In the genomic region with DNA sequence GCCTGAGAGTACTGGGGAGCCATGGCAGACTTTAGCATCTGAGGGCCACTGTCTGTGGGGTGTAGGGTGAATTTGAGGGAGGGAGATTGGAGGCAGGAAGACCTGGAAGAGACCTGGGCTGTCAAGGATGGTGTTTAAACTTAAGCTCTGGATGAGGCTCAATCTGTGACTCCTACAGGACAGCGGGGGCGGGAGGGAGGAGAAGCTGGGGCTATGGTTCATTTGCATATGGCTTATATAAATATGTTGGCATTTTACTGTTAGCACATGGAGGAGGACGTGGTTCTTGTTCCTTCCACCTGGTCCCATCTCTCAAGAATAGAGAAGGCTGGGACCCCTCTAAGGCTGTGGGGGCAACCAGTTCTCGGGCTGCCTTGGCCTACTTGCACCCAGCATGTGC, we compare ENCODE assay signal across 2 cellular contexts.
TF ChIP-seq lines count a peak whose summit lies in the region.

No MANE protein-coding gene starts in this region.

TF ChIP-seq in IMR-90, 13 proteins besides CTCF, POLR2A, EP300 and RAD21:
- TF ChIP-seq SMC3 (IDR thresholded peaks at IDR 0.05; ENCODE audit: low read depth, low read length) (no peak), CEBPB (IDR thresholded peaks at IDR 0.05; ENCODE audit: low read depth, low read length) (no peak), FOS (IDR thresholded peaks at IDR 0.05; ENCODE audit: low read depth, low read length) (no peak), MXI1 (IDR thresholded peaks at IDR 0.05; ENCODE audit: borderline replicate concordance, low read depth, low read length) (no peak), RFX5 (IDR thresholded peaks at IDR 0.05; ENCODE audit: low read depth, low read length) (no peak), CHD1 (IDR thresholded peaks at IDR 0.05; ENCODE audit: low read depth, low read length) (no peak), MAFK (IDR thresholded peaks at IDR 0.05; ENCODE audit: low read depth, low read length) (no peak), MAZ (IDR thresholded peaks at IDR 0.05; ENCODE audit: borderline replicate concordance, low read depth, low read length) (no peak)
- TF ChIP-seq, protein P1, sequence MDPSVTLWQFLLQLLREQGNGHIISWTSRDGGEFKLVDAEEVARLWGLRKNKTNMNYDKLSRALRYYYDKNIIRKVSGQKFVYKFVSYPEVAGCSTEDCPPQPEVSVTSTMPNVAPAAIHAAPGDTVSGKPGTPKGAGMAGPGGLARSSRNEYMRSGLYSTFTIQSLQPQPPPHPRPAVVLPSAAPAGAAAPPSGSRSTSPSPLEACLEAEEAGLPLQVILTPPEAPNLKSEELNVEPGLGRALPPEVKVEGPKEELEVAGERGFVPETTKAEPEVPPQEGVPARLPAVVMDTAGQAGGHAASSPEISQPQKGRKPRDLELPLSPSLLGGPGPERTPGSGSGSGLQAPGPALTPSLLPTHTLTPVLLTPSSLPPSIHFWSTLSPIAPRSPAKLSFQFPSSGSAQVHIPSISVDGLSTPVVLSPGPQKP (IDR thresholded peaks at IDR 0.05; ENCODE audit: borderline replicate concordance, low read depth, low read length), result no peak
- TF ChIP-seq, protein P2, sequence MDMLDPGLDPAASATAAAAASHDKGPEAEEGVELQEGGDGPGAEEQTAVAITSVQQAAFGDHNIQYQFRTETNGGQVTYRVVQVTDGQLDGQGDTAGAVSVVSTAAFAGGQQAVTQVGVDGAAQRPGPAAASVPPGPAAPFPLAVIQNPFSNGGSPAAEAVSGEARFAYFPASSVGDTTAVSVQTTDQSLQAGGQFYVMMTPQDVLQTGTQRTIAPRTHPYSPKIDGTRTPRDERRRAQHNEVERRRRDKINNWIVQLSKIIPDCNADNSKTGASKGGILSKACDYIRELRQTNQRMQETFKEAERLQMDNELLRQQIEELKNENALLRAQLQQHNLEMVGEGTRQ (IDR thresholded peaks at IDR 0.05; ENCODE audit: low read depth, low read length), result no peak

TF ChIP-seq in K562, 482 proteins besides CTCF, POLR2A, EP300 and RAD21:
- TF ChIP-seq MBD2 (IDR thresholded peaks at IDR 0.05; ENCODE audit: borderline replicate concordance, low read depth), result no peak
- TF ChIP-seq CREM (IDR thresholded peaks at IDR 0.05; ENCODE audit: low read depth), result no peak
- no peak for TF ChIP-seq NCOR1 (IDR thresholded peaks at IDR 0.05)
- TF ChIP-seq, protein P3, sequence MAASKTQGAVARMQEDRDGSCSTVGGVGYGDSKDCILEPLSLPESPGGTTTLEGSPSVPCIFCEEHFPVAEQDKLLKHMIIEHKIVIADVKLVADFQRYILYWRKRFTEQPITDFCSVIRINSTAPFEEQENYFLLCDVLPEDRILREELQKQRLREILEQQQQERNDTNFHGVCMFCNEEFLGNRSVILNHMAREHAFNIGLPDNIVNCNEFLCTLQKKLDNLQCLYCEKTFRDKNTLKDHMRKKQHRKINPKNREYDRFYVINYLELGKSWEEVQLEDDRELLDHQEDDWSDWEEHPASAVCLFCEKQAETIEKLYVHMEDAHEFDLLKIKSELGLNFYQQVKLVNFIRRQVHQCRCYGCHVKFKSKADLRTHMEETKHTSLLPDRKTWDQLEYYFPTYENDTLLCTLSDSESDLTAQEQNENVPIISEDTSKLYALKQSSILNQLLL (CRISPR knock-in tag; IDR thresholded peaks at IDR 0.05; ENCODE audit: borderline replicate concordance), result no peak
- no peak for TF ChIP-seq MCM2 (IDR thresholded peaks at IDR 0.05; ENCODE audit: low read depth)
- TF ChIP-seq ZKSCAN3 (CRISPR knock-in tag; IDR thresholded peaks at IDR 0.05), result no peak
- TF ChIP-seq, protein P4, sequence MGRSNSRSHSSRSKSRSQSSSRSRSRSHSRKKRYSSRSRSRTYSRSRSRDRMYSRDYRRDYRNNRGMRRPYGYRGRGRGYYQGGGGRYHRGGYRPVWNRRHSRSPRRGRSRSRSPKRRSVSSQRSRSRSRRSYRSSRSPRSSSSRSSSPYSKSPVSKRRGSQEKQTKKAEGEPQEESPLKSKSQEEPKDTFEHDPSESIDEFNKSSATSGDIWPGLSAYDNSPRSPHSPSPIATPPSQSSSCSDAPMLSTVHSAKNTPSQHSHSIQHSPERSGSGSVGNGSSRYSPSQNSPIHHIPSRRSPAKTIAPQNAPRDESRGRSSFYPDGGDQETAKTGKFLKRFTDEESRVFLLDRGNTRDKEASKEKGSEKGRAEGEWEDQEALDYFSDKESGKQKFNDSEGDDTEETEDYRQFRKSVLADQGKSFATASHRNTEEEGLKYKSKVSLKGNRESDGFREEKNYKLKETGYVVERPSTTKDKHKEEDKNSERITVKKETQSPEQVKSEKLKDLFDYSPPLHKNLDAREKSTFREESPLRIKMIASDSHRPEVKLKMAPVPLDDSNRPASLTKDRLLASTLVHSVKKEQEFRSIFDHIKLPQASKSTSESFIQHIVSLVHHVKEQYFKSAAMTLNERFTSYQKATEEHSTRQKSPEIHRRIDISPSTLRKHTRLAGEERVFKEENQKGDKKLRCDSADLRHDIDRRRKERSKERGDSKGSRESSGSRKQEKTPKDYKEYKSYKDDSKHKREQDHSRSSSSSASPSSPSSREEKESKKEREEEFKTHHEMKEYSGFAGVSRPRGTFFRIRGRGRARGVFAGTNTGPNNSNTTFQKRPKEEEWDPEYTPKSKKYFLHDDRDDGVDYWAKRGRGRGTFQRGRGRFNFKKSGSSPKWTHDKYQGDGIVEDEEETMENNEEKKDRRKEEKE (IDR thresholded peaks at IDR 0.05; ENCODE audit: borderline replicate concordance in 1 of 2, control insufficient read depth in 1 of 2, low read depth in 2 of 2, low read length in 1 of 2), result no peak
- TF ChIP-seq, protein P5, sequence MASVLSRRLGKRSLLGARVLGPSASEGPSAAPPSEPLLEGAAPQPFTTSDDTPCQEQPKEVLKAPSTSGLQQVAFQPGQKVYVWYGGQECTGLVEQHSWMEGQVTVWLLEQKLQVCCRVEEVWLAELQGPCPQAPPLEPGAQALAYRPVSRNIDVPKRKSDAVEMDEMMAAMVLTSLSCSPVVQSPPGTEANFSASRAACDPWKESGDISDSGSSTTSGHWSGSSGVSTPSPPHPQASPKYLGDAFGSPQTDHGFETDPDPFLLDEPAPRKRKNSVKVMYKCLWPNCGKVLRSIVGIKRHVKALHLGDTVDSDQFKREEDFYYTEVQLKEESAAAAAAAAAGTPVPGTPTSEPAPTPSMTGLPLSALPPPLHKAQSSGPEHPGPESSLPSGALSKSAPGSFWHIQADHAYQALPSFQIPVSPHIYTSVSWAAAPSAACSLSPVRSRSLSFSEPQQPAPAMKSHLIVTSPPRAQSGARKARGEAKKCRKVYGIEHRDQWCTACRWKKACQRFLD (CRISPR knock-in tag; IDR thresholded peaks at IDR 0.05), result no peak
- TF ChIP-seq EGR1 (conservative IDR thresholded peaks at IDR 0.05), result peak; percentile 34
